ENCODE assay signal across 1 cellular context in genomic region chr5:53481354-53481886, GRCh38.
TF ChIP-seq lines count a peak whose summit lies in the region.

No MANE protein-coding gene starts in this region.

TF ChIP-seq in WTC11, 78 proteins besides CTCF, POLR2A, EP300 and RAD21 (continued from another document):
- no peak for TF ChIP-seq NR2C2 (CRISPR knock-in tag; IDR thresholded peaks at IDR 0.05)
- no peak for TF ChIP-seq ZNF512 (CRISPR knock-in tag; IDR thresholded peaks at IDR 0.05; ENCODE audit: borderline replicate concordance)
- no peak for TF ChIP-seq NR1H2 (CRISPR knock-in tag; IDR thresholded peaks at IDR 0.05)
- TF ChIP-seq MXD4 (CRISPR knock-in tag; IDR thresholded peaks at IDR 0.05; ENCODE audit: borderline replicate concordance): no peak
- no peak for TF ChIP-seq NFYB (CRISPR knock-in tag; conservative IDR thresholded peaks at IDR 0.05; ENCODE audit: low read depth)
